In the genomic region with DNA sequence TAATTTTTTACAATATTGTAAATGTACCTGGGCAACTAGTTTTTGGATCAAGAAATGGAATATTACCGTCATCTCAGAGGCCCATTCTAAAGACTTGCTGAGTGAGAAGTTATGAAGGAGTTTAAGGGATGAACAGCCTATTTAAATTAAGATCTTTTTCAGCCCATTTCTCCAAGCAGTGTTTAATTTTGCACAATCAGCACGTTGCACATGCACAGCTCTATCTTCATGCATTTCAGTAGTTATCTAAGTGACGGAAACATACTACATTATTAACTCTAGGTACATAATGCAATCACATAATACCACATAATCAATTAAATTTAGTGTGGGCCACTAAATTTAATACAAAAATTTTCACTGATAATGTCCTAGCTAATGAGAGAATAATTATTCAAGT, we compare ENCODE assay signal across 34 cellular contexts.
"Had no signal": no experiment of that assay in that cellular context is flagged by ENCODE, and none has a peak within 500 bp of the region (broad histone marks: within the 10 kb centered on the region; RNA-seq: fewer than 3 reads in every experiment).

No MANE protein-coding gene starts in this region.

- H3K4me1 ChIP-seq: adrenal gland, ascending aorta, body of pancreas, breast epithelium had no signal

- H3K4me3 ChIP-seq: adrenal gland, ascending aorta, body of pancreas, breast epithelium, cardiac muscle cell had no signal

- H3K27me3 ChIP-seq: adrenal gland, ascending aorta, body of pancreas, brain microvascular endothelial cell, breast epithelium, cardiac muscle cell had no signal

- DNase-seq: activated effector memory CD4-positive, alpha-beta T cell treated with anti-CD3 and anti-CD28 coated beads, Interleukin-2, amount 50 U/mL, for 16 hours; activated effector memory CD4-positive, alpha-beta T cell treated with Interleukin-2 at 50 U/mL for 16 hours; activated gamma-delta T cell; activated gamma-delta T cell treated with Interleukin-2 at 50 U/mL for 16 hours; activated naive CD4-positive, alpha-beta T cell; activated naive CD4-positive, alpha-beta T cell treated with anti-CD3 and anti-CD28 coated beads for 36 hours; activated naive CD4-positive, alpha-beta T cell treated with anti-CD3 and anti-CD28 coated beads, Interleukin-2, amount 10 ng/mL, durations not matched to agents 7 days and 5 days; activated naive CD4-positive, alpha-beta T cell treated with anti-CD3 and anti-CD28 coated beads, Interleukin-2, amount 50 U/mL, for 16 hours; activated naive CD4-positive, alpha-beta T cell treated with Interleukin-2 at 50 U/mL for 16 hours; activated naive CD8-positive, alpha-beta T cell treated with anti-CD3 and anti-CD28 coated beads for 36 hours; activated naive CD8-positive, alpha-beta T cell treated with anti-CD3 and anti-CD28 coated beads, Interleukin-2, amount 10 ng/mL, durations not matched to agents 7 days and 5 days; activated naive CD8-positive, alpha-beta T cell treated with anti-CD3 and anti-CD28 coated beads, Interleukin-2, amount 50 U/mL, for 24 hours; activated T-cell treated with anti-CD3 and anti-CD28 coated beads, Interleukin-2, amount 50 U/mL, for 1 hour; activated T-cell treated with anti-CD3 and anti-CD28 coated beads, Interleukin-2, amount 50 U/mL, for 24 hours; activated T-cell treated with anti-CD3 and anti-CD28 coated beads, Interleukin-2, amount 50 U/mL, for 4 hours; activated T-cell treated with anti-CD3 and anti-CD28 coated beads, Interleukin-2, amount 50 U/mL, for 48 hours; activated T-cell treated with anti-CD3 and anti-CD28 coated beads, Interleukin-2, amount 50 U/mL, for 72 hours; adrenal gland; amniotic stem cell; amygdala; anterior cingulate cortex; aorta; body of pancreas; brain microvascular endothelial cell; caudate nucleus; central memory CD4-positive, alpha-beta T cell; cerebellar nuclear complex had no signal

- H3K27ac ChIP-seq: adrenal gland, ascending aorta, body of pancreas, brain microvascular endothelial cell, breast epithelium, cardiac muscle cell had no signal

- H3K36me3 ChIP-seq: adrenal gland, ascending aorta, brain microvascular endothelial cell, breast epithelium, cardiac muscle cell had no signal

- FAIRE-seq: astrocyte, bronchial epithelial cell had no signal

- H3K9me3 ChIP-seq: adrenal gland, ascending aorta, body of pancreas, breast epithelium had no signal

- ATAC-seq: activated naive CD4-positive, alpha-beta T cell treated with anti-CD3 and anti-CD28 coated beads, Interleukin-2, amount 50 U/mL, for 72 hours; activated naive CD8-positive, alpha-beta T cell treated with anti-CD3 and anti-CD28 coated beads, Interleukin-2, amount 50 U/mL, for 24 hours; activated T-cell treated with anti-CD3 and anti-CD28 coated beads, Interleukin-2, amount 50 U/mL, for 4 hours; activated T-cell treated with anti-CD3 and anti-CD28 coated beads, Interleukin-2, amount 50 U/mL, for 72 hours; activated T-helper 17 cell treated with anti-CD3 and anti-CD28 coated beads, Interleukin-2, amount 50 U/mL, for 72 hours; body of pancreas had no signal
